Comparison of ENCODE assay signal across 9 cellular contexts in the genomic region with DNA sequence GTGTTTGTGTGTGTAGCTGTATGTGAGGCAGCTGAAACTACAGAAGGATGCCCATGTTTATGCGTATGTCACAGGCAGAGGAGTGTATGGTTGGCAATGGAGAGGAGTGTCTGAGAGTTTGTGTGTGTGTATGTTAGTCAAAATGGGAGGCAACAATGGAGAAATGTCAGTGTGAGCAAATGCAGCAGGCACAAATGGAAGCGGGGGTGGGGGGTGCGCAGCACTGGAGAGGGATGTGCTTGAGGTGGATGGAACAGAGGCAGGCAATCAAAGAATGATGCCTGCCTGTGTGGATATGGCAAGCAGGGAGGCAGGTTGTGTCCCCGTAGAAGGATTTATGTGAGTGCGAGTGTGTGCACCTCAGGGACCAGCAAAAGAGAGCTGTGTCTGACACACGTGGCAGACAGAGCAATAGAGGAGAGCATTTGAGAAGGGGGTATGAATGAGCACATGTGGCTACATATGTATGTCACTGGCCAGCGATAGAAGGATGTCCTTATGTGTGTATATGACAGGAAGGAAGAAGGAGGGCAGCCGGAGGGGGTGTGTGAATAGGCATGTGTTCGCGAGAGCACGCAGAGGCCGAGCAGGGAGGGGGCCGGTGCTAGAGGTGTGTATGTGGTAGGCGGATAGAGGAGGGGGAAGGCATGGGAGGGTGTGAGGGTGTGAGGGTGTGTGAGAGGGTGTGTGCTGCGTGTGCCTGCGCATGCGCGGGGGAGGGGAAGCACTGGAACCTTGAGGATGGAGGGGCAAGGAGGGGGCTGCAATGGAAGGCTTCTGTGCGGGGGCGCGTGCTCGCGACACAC. TPM values are rescaled to one million over a fixed set of nuclear protein-coding genes. Genes with fewer than 3 reads are reported as not detected.
DNase-seq lines count a peak whose midpoint lies in the region; TF ChIP-seq lines count a peak whose summit lies in the region.
"Had no signal": no experiment of that assay in that cellular context is flagged by ENCODE, and none has a peak within 500 bp of the region (broad histone marks: within the 10 kb centered on the region; RNA-seq: fewer than 3 reads in every experiment).

No MANE protein-coding gene starts in this region.

- no peaks in the 10 kb centered on the region for H3F3A ChIP-seq in MM.1S (ENCODE audit: insufficient read depth, low read length)

- H3K9ac ChIP-seq in MM.1S (ENCODE audit: low read length) (no peak overlapping the region), duodenal mucosa (ENCODE audit: low read depth in 1 of 2, low read length in 2 of 2) (no peak overlapping the region), mesenchymal stem cell (ENCODE audit: low read length) (peak overlapping the region; percentile 36)

- H3K4me2 ChIP-seq in MM.1S (ENCODE audit: low read depth, low read length) (no peak overlapping the region; the same call in 1 of the 2 replicates), mesenchymal stem cell (ENCODE audit: low read length, poor library complexity, severe bottlenecking) (peak overlapping the region; percentile 68)

- H2BK15ac ChIP-seq in mesenchymal stem cell (ENCODE audit: low read depth, poor library complexity, severe bottlenecking), result no peak overlapping the region

- DNase-seq in SHP77 (lab: John Stamatoyannopoulos, UW), result peak; percentile 7 to 36
- no peak for DNase-seq in SHP77 treated with DMSO at 0.1 percent for 48 hours (lab: John Stamatoyannopoulos, UW)
- no peak for DNase-seq in MM.1S
- peak; percentile 71 for DNase-seq in activated CD4-positive, alpha-beta T cell treated with anti-CD3 and anti-CD28 coated beads, Interleukin-2, amount 10 ng/mL, durations not matched to agents 7 days and 5 days
- peak; percentile 19 for DNase-seq in mesenchymal stem cell
- peak; percentile 35 for DNase-seq in stimulated activated CD8-positive, alpha-beta memory T cell treated with anti-CD3 and anti-CD28 coated beads, Interleukin-15, amount 100 ng/mL, for 4 hours (ENCODE audit: low read depth in 2 of 2)
- no peak for DNase-seq in foreskin melanocyte

- H3K79me1 ChIP-seq in mesenchymal stem cell (replicated peaks; ENCODE audit: low read length, poor library complexity, severe bottlenecking), result peaks cover 6% of the 10 kb centered on the region

- H4K8ac ChIP-seq in mesenchymal stem cell (ENCODE audit: low read length), result no peak overlapping the region

- H3K4me1 ChIP-seq in MM.1S (ENCODE audit: low read length) (no peaks in the 10 kb centered on the region), duodenal mucosa (ENCODE audit: control insufficient read depth in 1 of 2, insufficient read depth in 2 of 2, low read length in 2 of 2) (peaks cover 4% of the 10 kb centered on the region in 2 donors), mesenchymal stem cell (ENCODE audit: control insufficient read depth, insufficient read depth, low read depth, low read length) (peaks cover 6% of the 10 kb centered on the region)

- no peaks in the 10 kb centered on the region for H3K9me3 Mint-ChIP-seq in activated CD4-positive, alpha-beta T cell treated with anti-CD3 and anti-CD28 coated beads, Interleukin-2, amount 10 ng/mL, durations not matched to agents 7 days and 5 days

- H3K79me2 ChIP-seq in MM.1S (ENCODE audit: low read length), result no peaks in the 10 kb centered on the region

- H3K27ac Mint-ChIP-seq in activated CD4-positive, alpha-beta T cell treated with anti-CD3 and anti-CD28 coated beads, Interleukin-2, amount 10 ng/mL, durations not matched to agents 7 days and 5 days, result peak overlapping the region; percentile 86

- CTCF ChIA-PET in activated CD4-positive, alpha-beta T cell treated with anti-CD3 and anti-CD28 coated beads, Interleukin-2, amount 10 ng/mL, durations not matched to agents 7 days and 5 days (lab: Charles Lee), result no interaction called here

- peak overlapping the region; percentile 76 for H3K4me3 Mint-ChIP-seq in activated CD4-positive, alpha-beta T cell treated with anti-CD3 and anti-CD28 coated beads, Interleukin-2, amount 10 ng/mL, durations not matched to agents 7 days and 5 days

- peaks cover 30% of the 10 kb centered on the region for H3K4me1 Mint-ChIP-seq in activated CD4-positive, alpha-beta T cell treated with anti-CD3 and anti-CD28 coated beads, Interleukin-2, amount 10 ng/mL, durations not matched to agents 7 days and 5 days

- H3K36me3 ChIP-seq in MM.1S (replicated peaks; ENCODE audit: insufficient read depth, low read length) (no peaks in the 10 kb centered on the region), duodenal mucosa (ENCODE audit: control insufficient read depth in 1 of 2, insufficient read depth in 2 of 2, low read length in 2 of 2) (peaks cover 0 to 7% of the 10 kb centered on the region in 2 donors), mesenchymal stem cell (ENCODE audit: control insufficient read depth in 1 of 2, insufficient read depth in 2 of 2, low read depth in 1 of 2, low read length in 2 of 2) (peaks cover 15 to 22% of the 10 kb centered on the region in 2 experiments)
- H3K36me3 ChIP-seq: neutrophil had no signal

- H3K27ac ChIP-seq in MM.1S (ENCODE audit: low read length), result no peak overlapping the region
- no peak overlapping the region for H3K27ac ChIP-seq in duodenal mucosa (ENCODE audit: low read depth, low read length)
- no peak overlapping the region for H3K27ac ChIP-seq in mesenchymal stem cell (ENCODE audit: low read length, poor library complexity, severe bottlenecking)
- H3K27ac ChIP-seq: neutrophil had no signal

- H3K36me3 Mint-ChIP-seq in activated CD4-positive, alpha-beta T cell treated with anti-CD3 and anti-CD28 coated beads, Interleukin-2, amount 10 ng/mL, durations not matched to agents 7 days and 5 days (ENCODE audit: low read depth), result peaks cover 10% of the 10 kb centered on the region

- H4K91ac ChIP-seq in mesenchymal stem cell (ENCODE audit: low read length), result no peak overlapping the region

- H2BK120ac ChIP-seq in mesenchymal stem cell (ENCODE audit: low read depth, low read length), result no peak overlapping the region

- no peaks in the 10 kb centered on the region for H3K9me2 ChIP-seq in MM.1S (replicated peaks; ENCODE audit: insufficient read depth, low read length)

- H3K4me3 ChIP-seq in MM.1S (ENCODE audit: low read length) (peak overlapping the region; percentile 71; the same call in 1 of the 2 replicates), duodenal mucosa (ENCODE audit: low read depth in 1 of 2, low read length in 2 of 2) (peak overlapping the region; percentile 45 to 77), mesenchymal stem cell (ENCODE audit: insufficient read depth in 1 of 2, low read depth in 1 of 2, low read length in 2 of 2) (peak overlapping the region; percentile 84 to 87)

- H3K4ac ChIP-seq in mesenchymal stem cell (ENCODE audit: low read depth in 1 of 2, low read length in 2 of 2), result no peak overlapping the region

- TF ChIP-seq CTCF in MM.1S (IDR thresholded peaks at IDR 0.05; ENCODE audit: low read length), result no peak

- H4K20me1 ChIP-seq in MM.1S (ENCODE audit: insufficient read depth, low read length), result no peaks in the 10 kb centered on the region

- no peak overlapping the region for H2AK5ac ChIP-seq in mesenchymal stem cell (ENCODE audit: low read length, severe bottlenecking)

- H2AFZ ChIP-seq in MM.1S (ENCODE audit: low read length) (no peak overlapping the region), mesenchymal stem cell (ENCODE audit: low read depth, low read length) (no peak overlapping the region)

- H3K27me3 ChIP-seq in MM.1S (replicated peaks; ENCODE audit: insufficient read depth, low read length), result no peaks in the 10 kb centered on the region
- no peaks in the 10 kb centered on the region for H3K27me3 ChIP-seq in duodenal mucosa (ENCODE audit: control insufficient read depth in 1 of 2, insufficient read depth in 2 of 2, low read length in 2 of 2)
- H3K27me3 ChIP-seq in mesenchymal stem cell (ENCODE audit: control insufficient read depth in 1 of 2, insufficient read depth in 1 of 2, low read length in 2 of 2), result peaks cover 0 to 41% of the 10 kb centered on the region in 2 experiments

- 27% methylated on average over 22 of the region's 23 CpGs for WGBS in mesenchymal stem cell

- POLR2A ChIA-PET in activated CD4-positive, alpha-beta T cell treated with anti-CD3 and anti-CD28 coated beads, Interleukin-2, amount 10 ng/mL, durations not matched to agents 7 days and 5 days (lab: Charles Lee), result no interaction called here

- H2BK5ac ChIP-seq in mesenchymal stem cell (ENCODE audit: low read depth, low read length, poor library complexity, severe bottlenecking), result no peak overlapping the region

- no peak overlapping the region for H2BK12ac ChIP-seq in mesenchymal stem cell (ENCODE audit: low read length in 2 of 2)

- H3K9me3 ChIP-seq in MM.1S (replicated peaks; ENCODE audit: insufficient read depth, low read length) (no peaks in the 10 kb centered on the region), duodenal mucosa (ENCODE audit: control insufficient read depth in 1 of 2, low read length in 2 of 2) (no peaks in the 10 kb centered on the region), mesenchymal stem cell (ENCODE audit: control insufficient read depth, low read length) (peaks cover 18% of the 10 kb centered on the region)
- H3K9me3 ChIP-seq: neutrophil had no signal

- H3K18ac ChIP-seq in mesenchymal stem cell (ENCODE audit: low read depth in 1 of 2, low read length in 2 of 2), result no peak overlapping the region

- no peak overlapping the region for H3K23ac ChIP-seq in mesenchymal stem cell (ENCODE audit: low read length in 2 of 2)

- H3K14ac ChIP-seq in mesenchymal stem cell (ENCODE audit: low read length in 2 of 2), result no peak overlapping the region

- peaks cover 3% of the 10 kb centered on the region for H3K27me3 Mint-ChIP-seq in activated CD4-positive, alpha-beta T cell treated with anti-CD3 and anti-CD28 coated beads, Interleukin-2, amount 10 ng/mL, durations not matched to agents 7 days and 5 days

RNA-seq across cellular contexts. Expression of a gene that starts 1.1 kb away (rescaled TPM):
- 10 to 100 TPM; 12.6 to 14.0 TPM for total RNA-seq in activated CD4-positive, alpha-beta T cell treated with anti-CD3 and anti-CD28 coated beads, Interleukin-2, amount 10 ng/mL, durations not matched to agents 7 days and 5 days
- polyA plus RNA-seq in mesenchymal stem cell (2013, experiment 1 of 2), result 40.5 TPM
- polyA plus RNA-seq in mesenchymal stem cell (2013, experiment 2 of 2), result 38.9 TPM

Comparison
In these comparisons a context has a peak if more than half of its experiments do, and no peak if none do; other contexts are left out.
1. DNase-seq: peak in SHP77 (2 of 2), activated CD4-positive, alpha-beta T cell treated with anti-CD3 and anti-CD28 coated beads, Interleukin-2, amount 10 ng/mL, durations not matched to agents 7 days and 5 days (single experiment), mesenchymal stem cell (single experiment) and stimulated activated CD8-positive, alpha-beta memory T cell treated with anti-CD3 and anti-CD28 coated beads, Interleukin-15, amount 100 ng/mL, for 4 hours (2 of 2); none in SHP77 treated with DMSO at 0.1 percent for 48 hours (single experiment), MM.1S (single experiment) and foreskin melanocyte (single experiment).
2. Peak in every context shown above with its lines, with median percentiles within 50 percentile points of each other: H3K4me3 ChIP-seq.